In genomic region chr2:165889158-165889557, GRCh38 we compare ENCODE assay signal across 1 cellular context.
TF ChIP-seq lines count a peak whose summit lies in the region.

No MANE protein-coding gene starts in this region.

TF ChIP-seq in GM23338, 12 proteins besides CTCF, POLR2A, EP300 and RAD21 (continued from another document):
- TF ChIP-seq ZNF462 (CRISPR knock-in tag; IDR thresholded peaks at IDR 0.05) = no peak
